In the genomic region with DNA sequence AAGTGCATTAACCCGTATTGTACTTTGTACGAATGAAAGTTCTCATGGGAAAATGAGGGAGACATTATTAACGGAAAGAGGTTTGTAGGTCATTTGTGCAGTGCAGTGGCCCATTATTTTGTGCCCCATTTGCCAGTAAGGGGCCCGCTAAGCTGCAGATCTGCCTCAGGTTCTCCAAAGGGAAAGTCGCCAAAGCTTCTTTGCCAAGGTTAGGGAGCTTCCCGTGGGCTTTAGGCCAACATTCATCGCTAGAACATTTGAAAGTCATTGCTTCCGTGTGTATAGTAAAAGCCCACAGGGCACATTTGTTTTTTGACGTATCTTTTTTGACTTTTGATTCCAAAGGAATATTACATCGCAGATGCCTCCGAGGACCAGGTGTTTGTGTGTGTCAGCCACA, we compare ENCODE assay signal across 1 cellular context.
TF ChIP-seq lines count a peak whose summit lies in the region.

No MANE protein-coding gene starts in this region.

TF ChIP-seq in HepG2, 621 proteins besides CTCF, POLR2A, EP300 and RAD21 (continued from another document):
- TF ChIP-seq, protein P1, sequence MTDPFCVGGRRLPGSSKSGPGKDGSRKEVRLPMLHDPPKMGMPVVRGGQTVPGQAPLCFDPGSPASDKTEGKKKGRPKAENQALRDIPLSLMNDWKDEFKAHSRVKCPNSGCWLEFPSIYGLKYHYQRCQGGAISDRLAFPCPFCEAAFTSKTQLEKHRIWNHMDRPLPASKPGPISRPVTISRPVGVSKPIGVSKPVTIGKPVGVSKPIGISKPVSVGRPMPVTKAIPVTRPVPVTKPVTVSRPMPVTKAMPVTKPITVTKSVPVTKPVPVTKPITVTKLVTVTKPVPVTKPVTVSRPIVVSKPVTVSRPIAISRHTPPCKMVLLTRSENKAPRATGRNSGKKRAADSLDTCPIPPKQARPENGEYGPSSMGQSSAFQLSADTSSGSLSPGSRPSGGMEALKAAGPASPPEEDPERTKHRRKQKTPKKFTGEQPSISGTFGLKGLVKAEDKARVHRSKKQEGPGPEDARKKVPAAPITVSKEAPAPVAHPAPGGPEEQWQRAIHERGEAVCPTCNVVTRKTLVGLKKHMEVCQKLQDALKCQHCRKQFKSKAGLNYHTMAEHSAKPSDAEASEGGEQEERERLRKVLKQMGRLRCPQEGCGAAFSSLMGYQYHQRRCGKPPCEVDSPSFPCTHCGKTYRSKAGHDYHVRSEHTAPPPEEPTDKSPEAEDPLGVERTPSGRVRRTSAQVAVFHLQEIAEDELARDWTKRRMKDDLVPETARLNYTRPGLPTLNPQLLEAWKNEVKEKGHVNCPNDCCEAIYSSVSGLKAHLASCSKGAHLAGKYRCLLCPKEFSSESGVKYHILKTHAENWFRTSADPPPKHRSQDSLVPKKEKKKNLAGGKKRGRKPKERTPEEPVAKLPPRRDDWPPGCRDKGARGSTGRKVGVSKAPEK (CRISPR knock-in tag; IDR thresholded peaks at IDR 0.05; ENCODE audit: borderline replicate concordance): no peak
- TF ChIP-seq ZNF337 (CRISPR knock-in tag; IDR thresholded peaks at IDR 0.05; ENCODE audit: borderline replicate concordance, low read depth): no peak
